ENCODE assay signal across 16 cellular contexts in genomic region chr1:115456441-115456961, GRCh38.
A peak's percentile ranks its signal among the peaks of the same experiment; 100 is the strongest.
DNase-seq lines count a peak whose midpoint lies in the region; ATAC-seq and TF ChIP-seq lines count a peak whose summit lies in the region.
"Had no signal": no experiment of that assay in that cellular context is flagged by ENCODE, and none has a peak within 500 bp of the region (broad histone marks: within the 10 kb centered on the region; RNA-seq: fewer than 3 reads in every experiment).

No MANE protein-coding gene starts in this region.

- no peaks in the 10 kb centered on the region for H3K9me3 ChIP-seq in mammary epithelial cell (replicated peaks; ENCODE audit: insufficient read depth, low read length)
- no peaks in the 10 kb centered on the region for H3K9me3 ChIP-seq in thyroid gland
- H3K9me3 ChIP-seq: prostate gland had no signal

- no peak for DNase-seq in MCF 10A (ENCODE audit: unreplicated experiment)
- DNase-seq in mammary epithelial cell: no peak
- DNase-seq in RPMI7951 (ENCODE audit: low read depth): peak; percentile 57
- no peak for DNase-seq in left cardiac atrium
- peak; percentile 51 for DNase-seq in thyroid gland
- DNase-seq: DND-41; erythroblast; NCI-H1048; NCI-H524 treated with DMSO at 0.1 percent for 48 hours; stimulated activated CD4-positive, alpha-beta T cell treated with anti-CD3 and anti-CD28 coated beads, Interleukin-4, amount 100 ng/mL, for 24 hours; stimulated activated naive B cell treated with anti-CD40 and anti-IgM and Interleukin-4, amounts not matched to agents 10 μg/mL and 1 μg/mL and 100 μg/mL, for 72 hours had no signal

- no peak overlapping the region for H2AFZ ChIP-seq in mammary epithelial cell (ENCODE audit: low read depth, low read length)

- H3K9me3 Mint-ChIP-seq in MCF 10A (ENCODE audit: unreplicated experiment): no peaks in the 10 kb centered on the region
- H3K9me3 Mint-ChIP-seq: activated naive CD4-positive, alpha-beta T cell treated with anti-CD3 and anti-CD28 coated beads, Interleukin-2, amount 50 U/mL, for 72 hours; stimulated activated naive B cell treated with anti-CD40 and anti-IgM and Interleukin-4, amounts not matched to agents 10 μg/mL and 1 μg/mL and 100 μg/mL, for 72 hours had no signal

- in situ Hi-C loops in mammary epithelial cell (cut with MboI; ENCODE audit: low sequenced_read_pairs in 2 of 2): no loop called here

- H3K36me3 Mint-ChIP-seq in MCF 10A (ENCODE audit: insufficient read depth, unreplicated experiment): no peaks in the 10 kb centered on the region
- H3K36me3 Mint-ChIP-seq: activated naive CD4-positive, alpha-beta T cell treated with anti-CD3 and anti-CD28 coated beads, Interleukin-2, amount 50 U/mL, for 72 hours; stimulated activated naive B cell treated with anti-CD40 and anti-IgM and Interleukin-4, amounts not matched to agents 10 μg/mL and 1 μg/mL and 100 μg/mL, for 72 hours had no signal

- POLR2A ChIA-PET in MCF 10A (lab: Yijun Ruan, JAX): interaction anchor here (1.0 kb wide), 1 partner anchor 12 kb away, joined by 3 read pairs; no protein-coding TSS in a partner anchor

- dilution Hi-C loops in mammary epithelial cell (cut with HindIII; ENCODE audit: low sequenced_read_pairs): loop anchor here (25.0 kb wide), 1 partner anchor 319 kb away; no protein-coding TSS in a partner anchor

- H3K4me2 ChIP-seq in mammary epithelial cell (ENCODE audit: insufficient read depth, low read depth, low read length): no peak overlapping the region

- peak overlapping the region; percentile 65 for H3K27ac Mint-ChIP-seq in MCF 10A (ENCODE audit: low read depth, unreplicated experiment)
- H3K27ac Mint-ChIP-seq: activated naive CD4-positive, alpha-beta T cell treated with anti-CD3 and anti-CD28 coated beads, Interleukin-2, amount 50 U/mL, for 72 hours; stimulated activated naive B cell treated with anti-CD40 and anti-IgM and Interleukin-4, amounts not matched to agents 10 μg/mL and 1 μg/mL and 100 μg/mL, for 72 hours had no signal

- no peaks in the 10 kb centered on the region for H3K79me2 ChIP-seq in mammary epithelial cell (ENCODE audit: insufficient read depth, low read length)

- no peak overlapping the region for H3K4me3 Mint-ChIP-seq in MCF 10A (ENCODE audit: unreplicated experiment)
- H3K4me3 Mint-ChIP-seq: stimulated activated naive B cell treated with anti-CD40 and anti-IgM and Interleukin-4, amounts not matched to agents 10 μg/mL and 1 μg/mL and 100 μg/mL, for 72 hours had no signal

- no peaks in the 10 kb centered on the region for H3K27me3 Mint-ChIP-seq in MCF 10A (ENCODE audit: insufficient read depth, unreplicated experiment)

- TF ChIP-seq POLR2A in thyroid gland (IDR thresholded peaks at IDR 0.05): no peak

- intact Hi-C loops in MCF 10A (cut with micrococcal nuclease): no loop called here
- intact Hi-C loops in mammary epithelial cell (cut with micrococcal nuclease): no loop called here
- intact Hi-C loops in left cardiac atrium (cut with DNase I): loop anchor here in 1 of 2 donors (10.0 kb wide), 2 partner anchors 172 to 282 kb away; no protein-coding TSS in a partner anchor
- intact Hi-C loops in thyroid gland (cut with DNase I): no loop called here

- H3K4me1 ChIP-seq in mammary epithelial cell (ENCODE audit: insufficient read depth, low read length) (no peaks in the 10 kb centered on the region), thyroid gland (peaks cover 5 to 16% of the 10 kb centered on the region in 2 donors)
- H3K4me1 ChIP-seq: prostate gland had no signal

- peaks cover 11% of the 10 kb centered on the region for H3K4me1 Mint-ChIP-seq in MCF 10A (ENCODE audit: insufficient read depth, unreplicated experiment)
- H3K4me1 Mint-ChIP-seq: stimulated activated naive B cell treated with anti-CD40 and anti-IgM and Interleukin-4, amounts not matched to agents 10 μg/mL and 1 μg/mL and 100 μg/mL, for 72 hours had no signal

- H3K27me3 ChIP-seq in mammary epithelial cell (ENCODE audit: insufficient read depth, low read length): no peaks in the 10 kb centered on the region
- no peaks in the 10 kb centered on the region for H3K27me3 ChIP-seq in thyroid gland

- ATAC-seq in left cardiac atrium: peak; percentile 70 to 78
- no peak for ATAC-seq in HG03135 (IDR thresholded peaks at IDR 0.05; ENCODE audit: unreplicated experiment)
- ATAC-seq in HG03139 (IDR thresholded peaks at IDR 0.05; ENCODE audit: unreplicated experiment): no peak
- no peak for ATAC-seq in GM18858 (IDR thresholded peaks at IDR 0.05; ENCODE audit: unreplicated experiment)
- ATAC-seq: activated naive CD4-positive, alpha-beta T cell treated with anti-CD3 and anti-CD28 coated beads, Interleukin-2, amount 50 U/mL, for 72 hours; stimulated activated naive B cell treated with anti-CD40 and anti-IgM and Interleukin-4, amounts not matched to agents 10 μg/mL and 1 μg/mL and 100 μg/mL, for 72 hours had no signal

- H3K4me3 ChIP-seq in mammary epithelial cell (replicated peaks in 1 of 3; ENCODE audit: insufficient read depth in 1 of 3, low read depth in 2 of 3, low read length in 3 of 3): no peak overlapping the region
- H3K4me3 ChIP-seq in thyroid gland (replicated peaks in 1 of 3): no peak overlapping the region
- H3K4me3 ChIP-seq: prostate gland had no signal

- WGBS in mammary epithelial cell (ENCODE audit: low coverage, missing lambda C conversion rate): 34% methylated on average over 9 of the region's 11 CpGs
- 73 to 75% methylated on average over 11 of the region's 11 CpGs for WGBS in thyroid gland, 2 donors

- TF ChIP-seq CTCF in MCF 10A (IDR thresholded peaks at IDR 0.05; ENCODE audit: unreplicated experiment) (no peak), mammary epithelial cell (conservative IDR thresholded peaks at IDR 0.05 in 1 of 2, IDR thresholded peaks at IDR 0.05 in 1 of 2; ENCODE audit: extremely low read depth in 1 of 2, insufficient read depth in 1 of 2, low read depth in 1 of 2, low read length in 2 of 2) (no peak), thyroid gland (IDR thresholded peaks at IDR 0.05) (no peak)

- no peaks in the 10 kb centered on the region for H4K20me1 ChIP-seq in mammary epithelial cell (ENCODE audit: insufficient read depth, low read length)

- no peak overlapping the region for H3K9ac ChIP-seq in mammary epithelial cell (ENCODE audit: insufficient read depth, low read length)

- CTCF ChIA-PET in MCF 10A (lab: Yijun Ruan, JAX) (interaction anchor here (0.5 to 3.2 kb wide), 7 partner anchors 13 to 319 kb away, joined by 3 to 17 read pairs (median 4); no protein-coding TSS in a partner anchor), mammary epithelial cell (lab: Charles Lee; ENCODE audit: low non-redundant PET) (no interaction called here)

- H3K27ac ChIP-seq in mammary epithelial cell (ENCODE audit: insufficient read depth, low read depth, low read length) (no peak overlapping the region), thyroid gland (no peak overlapping the region)
- H3K27ac ChIP-seq: prostate gland had no signal

- BruUV-seq in MCF 10A (replicated peaks; lab: Mats Ljungman, UMichigan) (no TSS peak), mammary epithelial cell (replicated peaks; lab: Mats Ljungman, UMichigan) (no TSS peak)

- H3K36me3 ChIP-seq in mammary epithelial cell (ENCODE audit: insufficient read depth, low read length) (no peaks in the 10 kb centered on the region), thyroid gland (no peaks in the 10 kb centered on the region)
- H3K36me3 ChIP-seq: prostate gland had no signal

Comparison
In these comparisons a context has a peak if more than half of its experiments do, and no peak if none do; other contexts are left out.
1. DNase-seq: peak in RPMI7951 (single experiment) and thyroid gland (2 of 2); none in MCF 10A (single experiment), mammary epithelial cell (single experiment) and left cardiac atrium (single experiment).
2. ATAC-seq: peak in left cardiac atrium (2 of 2); none in HG03135 (single experiment), HG03139 (single experiment) and GM18858 (single experiment).